Comparison of ENCODE assay signal across 8 cellular contexts in the genomic region with DNA sequence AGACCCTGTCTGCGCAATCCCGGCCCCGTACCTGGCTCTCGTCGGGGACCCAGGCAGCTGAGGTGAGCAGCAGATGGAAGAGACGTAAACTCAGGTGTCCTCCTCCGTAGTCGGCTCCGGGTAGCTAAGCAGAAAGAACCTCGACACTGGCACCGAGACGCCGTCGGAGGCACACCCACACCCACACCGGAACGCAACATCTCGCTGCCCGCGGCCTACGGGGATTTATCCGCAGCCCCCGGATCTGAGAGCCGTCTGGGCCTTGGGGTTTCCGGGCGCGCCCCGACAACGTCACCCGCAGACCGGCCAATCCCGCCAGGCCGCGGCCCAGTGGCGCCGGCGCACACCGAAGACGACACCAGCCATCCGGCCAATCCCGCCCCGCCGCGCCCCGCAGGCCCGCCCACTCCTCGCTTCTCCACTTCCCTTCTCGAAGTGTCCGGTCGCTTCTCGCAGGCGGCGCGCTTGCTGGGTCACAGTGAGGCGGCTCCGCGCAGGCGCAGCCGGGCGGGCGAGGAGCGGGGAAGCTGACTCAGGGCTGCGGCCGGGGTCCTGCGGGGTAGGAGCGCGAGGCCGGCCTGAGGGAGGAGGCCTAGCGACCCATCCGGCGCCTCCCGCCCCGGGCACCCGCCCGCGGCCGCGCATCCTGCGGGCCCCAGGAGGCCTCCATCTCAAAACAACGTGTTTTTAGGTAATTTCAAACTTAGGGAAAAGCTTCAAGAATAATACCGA. TPM values are rescaled to one million over a fixed set of nuclear protein-coding genes. Genes with fewer than 3 reads are reported as not detected.
DNase-seq lines count a peak whose midpoint lies in the region; ATAC-seq, FAIRE-seq and TF ChIP-seq lines count a peak whose summit lies in the region.

A gene with protein sequence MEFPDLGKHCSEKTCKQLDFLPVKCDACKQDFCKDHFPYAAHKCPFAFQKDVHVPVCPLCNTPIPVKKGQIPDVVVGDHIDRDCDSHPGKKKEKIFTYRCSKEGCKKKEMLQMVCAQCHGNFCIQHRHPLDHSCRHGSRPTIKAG (minus strand): TSS at position 264 of the 732 bp plus-strand sequence. CDS start 1,984 bp downstream, outside the sequence.

- H3K27ac ChIP-seq in right atrium auricular region, result peak within 1 kb of the TSS; percentile 96 to 97

- peaks cover 24% of the 10 kb centered on the region for H3K36me3 ChIP-seq in right atrium auricular region

- peak; percentile 94 for ATAC-seq in GM18505 (IDR thresholded peaks at IDR 0.05; ENCODE audit: unreplicated experiment)
- peak; percentile 94 for ATAC-seq in HG02970 (IDR thresholded peaks at IDR 0.05; ENCODE audit: low FRiP score, unreplicated experiment)

- FAIRE-seq in urothelium cell line (lab: Jason Lieb, UNC), result peak; percentile 99

- peak; percentile 92 for TF ChIP-seq POLR2A in GM18505 (IDR thresholded peaks at IDR 0.05; ENCODE audit: borderline replicate concordance, extremely low read depth, insufficient read depth, insufficient read length)

- no peaks in the 10 kb centered on the region for H3K27me3 ChIP-seq in right atrium auricular region

- intact Hi-C loops in T-helper 2 cell treated with Interferon-gamma antibody and Interleukin-4, amounts not matched to agents 100 ng/mL and 5 ng/mL, for 36 hours (cut with micrococcal nuclease), result loop anchor here (1.0 to 2.0 kb wide), 3 partner anchors 9 to 283 kb away; a partner anchor contains a TSS

- H3K4me1 ChIP-seq in right atrium auricular region, result peaks cover 0 to 22% of the 10 kb centered on the region in 2 donors

- no peaks in the 10 kb centered on the region for H3K9me3 ChIP-seq in right atrium auricular region

- TF ChIP-seq CTCF in right atrium auricular region (IDR thresholded peaks at IDR 0.05), result no peak

- DNase-seq in NCI-H1930 (lab: John Stamatoyannopoulos, UW) (peak; percentile 90 to 97), anterior cingulate cortex (lab: John Stamatoyannopoulos, UW) (peak; percentile 66 to 100 (median 97)), right atrium auricular region (ENCODE audit: low spot score) (peak; percentile 99), pulmonary artery endothelial cell (ENCODE audit: low read depth, low spot score) (peak; percentile 92), urothelium cell line (ENCODE audit: low spot score) (peak; percentile 100)

- H3K4me3 ChIP-seq in right atrium auricular region, result peak within 1 kb of the TSS; percentile 86 to 98

RNA-seq across cellular contexts. Expression of the gene that starts here (rescaled TPM):
- total RNA-seq in T-helper 2 cell treated with Interferon-gamma antibody and Interleukin-4, amounts not matched to agents 100 ng/mL and 5 ng/mL, for 36 hours, result 20.9 and 21.8 TPM in 2 replicates
- total RNA-seq in right atrium auricular region, result 10 to 100 TPM; 10.2 to 16.2 TPM
- total RNA-seq in pulmonary artery endothelial cell, result 14.3 and 24.7 TPM in 2 replicates

Comparison
In these comparisons a context has a peak if more than half of its experiments do, and no peak if none do; other contexts are left out.
1. Peak in every context shown above with its lines: DNase-seq, ATAC-seq, H3K4me3 ChIP-seq and H3K27ac ChIP-seq.